In the genomic region with DNA sequence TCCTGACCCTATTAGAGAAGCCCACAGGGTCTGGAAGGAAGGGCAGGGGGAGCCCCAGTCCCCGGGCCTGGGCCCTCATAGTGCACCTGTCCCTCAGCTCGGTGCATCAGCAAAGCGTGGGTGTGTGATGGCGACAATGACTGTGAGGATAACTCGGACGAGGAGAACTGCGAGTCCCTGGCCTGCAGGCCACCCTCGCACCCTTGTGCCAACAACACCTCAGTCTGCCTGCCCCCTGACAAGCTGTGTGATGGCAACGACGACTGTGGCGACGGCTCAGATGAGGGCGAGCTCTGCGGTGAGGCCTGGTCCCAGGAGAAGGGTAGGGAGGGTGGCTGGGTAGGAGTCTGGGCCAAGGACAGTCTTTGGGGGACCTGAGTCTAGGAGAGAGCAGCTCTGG, we compare ENCODE assay signal across 23 cellular contexts. TPM values are rescaled to one million over a fixed set of nuclear protein-coding genes. Genes with fewer than 3 reads are reported as not detected.
"Had no signal": no experiment of that assay in that cellular context is flagged by ENCODE, and none has a peak within 500 bp of the region (broad histone marks: within the 10 kb centered on the region; RNA-seq: fewer than 3 reads in every experiment).

No MANE protein-coding gene starts in this region.

- H3K27me3 Mint-ChIP-seq: activated CD4-positive, alpha-beta memory T cell treated with anti-CD3 and anti-CD28 coated beads, Interleukin-2, amount 10 ng/mL, durations not matched to agents 7 days and 5 days; activated CD4-positive, alpha-beta T cell treated with anti-CD3 and anti-CD28 coated beads for 36 hours; activated naive CD8-positive, alpha-beta T cell treated with anti-CD3 and anti-CD28 coated beads, Interleukin-2, amount 10 ng/mL, durations not matched to agents 7 days and 5 days; brain had no signal

- H3K9ac ChIP-seq: KMS-11 had no signal

- H3K4me2 ChIP-seq: KMS-11 had no signal

- H3K27ac ChIP-seq: KMS-11, Peyer's patch, WERI-Rb-1 had no signal

- H3K36me3 Mint-ChIP-seq: activated naive CD8-positive, alpha-beta T cell treated with anti-CD3 and anti-CD28 coated beads, Interleukin-2, amount 10 ng/mL, durations not matched to agents 7 days and 5 days had no signal

- H3K27ac Mint-ChIP-seq: activated CD4-positive, alpha-beta memory T cell treated with anti-CD3 and anti-CD28 coated beads, Interleukin-2, amount 10 ng/mL, durations not matched to agents 7 days and 5 days; activated CD4-positive, alpha-beta T cell treated with anti-CD3 and anti-CD28 coated beads for 36 hours; activated naive CD8-positive, alpha-beta T cell treated with anti-CD3 and anti-CD28 coated beads, Interleukin-2, amount 10 ng/mL, durations not matched to agents 7 days and 5 days; activated T-cell treated with anti-CD3 and anti-CD28 coated beads, Interleukin-2, amount 50 U/mL, for 72 hours; activated T-helper 2 cell treated with anti-CD3 and anti-CD28 coated beads, Interferon-gamma antibody, Interleukin-2, Interleukin-4, amounts not matched to agents 10 μg/mL and 5 μg/mL and 100 μg/mL, durations not matched to agents 14 hours and 24 hours and 36 hours had no signal

- H3K4me3 Mint-ChIP-seq: activated CD4-positive, alpha-beta memory T cell treated with anti-CD3 and anti-CD28 coated beads, Interleukin-2, amount 10 ng/mL, durations not matched to agents 7 days and 5 days; activated CD4-positive, alpha-beta T cell treated with anti-CD3 and anti-CD28 coated beads for 36 hours; activated naive CD8-positive, alpha-beta T cell treated with anti-CD3 and anti-CD28 coated beads, Interleukin-2, amount 10 ng/mL, durations not matched to agents 7 days and 5 days; activated T-cell treated with anti-CD3 and anti-CD28 coated beads, Interleukin-2, amount 50 U/mL, for 72 hours; brain; central memory CD8-positive, alpha-beta T cell had no signal

- H3K27me3 ChIP-seq: MG63, Peyer's patch had no signal

- H3K4me3 ChIP-seq: MG63, Peyer's patch had no signal

- H3K4me1 Mint-ChIP-seq: activated CD4-positive, alpha-beta memory T cell treated with anti-CD3 and anti-CD28 coated beads, Interleukin-2, amount 10 ng/mL, durations not matched to agents 7 days and 5 days; activated CD4-positive, alpha-beta T cell treated with anti-CD3 and anti-CD28 coated beads for 36 hours; activated naive CD8-positive, alpha-beta T cell treated with anti-CD3 and anti-CD28 coated beads, Interleukin-2, amount 10 ng/mL, durations not matched to agents 7 days and 5 days; brain; central memory CD8-positive, alpha-beta T cell had no signal

- H3K9me3 ChIP-seq: MG63, Peyer's patch had no signal

- DNase-seq: activated CD4-positive, alpha-beta T cell treated with anti-CD3 and anti-CD28 coated beads, Interleukin-2, amount 50 U/mL, for 1 hour; activated gamma-delta T cell treated with Interleukin-2 at 50 U/mL for 16 hours; MV-4-11; NCI-H1092 treated with DMSO at 0.1 percent for 48 hours; NCI-H1417 treated with DMSO at 0.1 percent for 48 hours; NCI-H1694 treated with DMSO at 0.1 percent for 48 hours; NCI-H2081; SHP77 treated with DMSO at 0.1 percent for 48 hours; T1000 had no signal

- H3K9me3 Mint-ChIP-seq: activated CD4-positive, alpha-beta memory T cell treated with anti-CD3 and anti-CD28 coated beads, Interleukin-2, amount 10 ng/mL, durations not matched to agents 7 days and 5 days; activated naive CD8-positive, alpha-beta T cell treated with anti-CD3 and anti-CD28 coated beads, Interleukin-2, amount 10 ng/mL, durations not matched to agents 7 days and 5 days; activated T-cell treated with anti-CD3 and anti-CD28 coated beads, Interleukin-2, amount 50 U/mL, for 72 hours; activated T-helper 2 cell treated with anti-CD3 and anti-CD28 coated beads, Interferon-gamma antibody, Interleukin-2, Interleukin-4, amounts not matched to agents 10 μg/mL and 5 μg/mL and 100 μg/mL, durations not matched to agents 14 hours and 24 hours and 36 hours; brain; central memory CD8-positive, alpha-beta T cell had no signal

RNA-seq across cellular contexts. Expression of a gene that starts 26.3 kb away (rescaled TPM):
- total RNA-seq: activated CD4-positive, alpha-beta memory T cell treated with anti-CD3 and anti-CD28 coated beads, Interleukin-2, amount 10 ng/mL, durations not matched to agents 7 days and 5 days; activated CD4-positive, alpha-beta T cell treated with anti-CD3 and anti-CD28 coated beads for 36 hours; activated CD8-positive, alpha-beta memory T cell treated with anti-CD3 and anti-CD28 coated beads for 36 hours; activated naive CD8-positive, alpha-beta T cell treated with anti-CD3 and anti-CD28 coated beads, Interleukin-2, amount 10 ng/mL, durations not matched to agents 7 days and 5 days; activated T-cell treated with anti-CD3 and anti-CD28 coated beads, Interleukin-2, amount 50 U/mL, for 72 hours; activated T-helper 2 cell treated with anti-CD3 and anti-CD28 coated beads, Interferon-gamma antibody, Interleukin-2, Interleukin-4, amounts not matched to agents 10 μg/mL and 5 μg/mL and 100 μg/mL, durations not matched to agents 14 hours and 24 hours and 36 hours; astrocyte; Peyer's patch; SK-MEL-5 had no signal

RNA-seq across cellular contexts. Expression of a gene that starts 42.9 kb away (rescaled TPM):
- total RNA-seq: Peyer's patch had no signal
